8 cellular contexts compared by ENCODE assay signal in genomic region chr2:196750977-196751631, GRCh38. TPM values are rescaled to one million over a fixed set of nuclear protein-coding genes. Genes with fewer than 3 reads are reported as not detected.
A peak's percentile ranks its signal among the peaks of the same experiment; 100 is the strongest.
DNase-seq lines count a peak whose midpoint lies in the region; ATAC-seq, FAIRE-seq and TF ChIP-seq lines count a peak whose summit lies in the region.

No MANE protein-coding gene starts in this region.

- no peaks in the 10 kb centered on the region for H3K27me3 ChIP-seq in AG04450 (ENCODE audit: control insufficient read depth, insufficient read depth, low read length)

- CTCF ChIA-PET in AG04450 (lab: Charles Lee), result interaction anchor here (0.5 to 1.8 kb wide), 61 partner anchors 9 to 1027 kb away, joined by 3 to 49 read pairs (median 4); partner anchors contain the start of genes CCDC150, GTF3C3 and HECW2

- DNase-seq in AG04450 (ENCODE audit: low read depth, low spot score) (peak; percentile 44), GM18507 (ENCODE audit: extremely low spot score, insufficient read length, low read depth) (peak; percentile 30), NCI-H526 treated with DMSO at 0.1 percent for 48 hours (lab: John Stamatoyannopoulos, UW) (peak; percentile 9), mesothelial cell of epicardium (ENCODE audit: low spot score in 2 of 2, unreplicated experiment in 2 of 2) (peak; percentile 20 to 51)
- DNase-seq in activated CD4-positive, alpha-beta T cell treated with anti-CD3 and anti-CD28 coated beads, Interleukin-2, amount 50 U/mL, for 4 hours, result peak; percentile 44 to 61
- peak; percentile 49 to 69 (median 53) for DNase-seq in effector memory CD8-positive, alpha-beta T cell
- peak; percentile 79 for DNase-seq in stimulated activated CD8-positive, alpha-beta memory T cell treated with anti-CD3 and anti-CD28 coated beads, Interleukin-4, amount 100 ng/mL, for 48 hours

- peak; percentile 97 for ATAC-seq in HG02943 (IDR thresholded peaks at IDR 0.05; ENCODE audit: low read depth, unreplicated experiment)
- peak; percentile 89 for ATAC-seq in effector memory CD8-positive, alpha-beta T cell (replicated peaks)

- peaks cover 7 to 14% of the 10 kb centered on the region in 2 donors for H3K9me3 Mint-ChIP-seq in effector memory CD8-positive, alpha-beta T cell
- peaks cover 30% of the 10 kb centered on the region for H3K9me3 Mint-ChIP-seq in mesothelial cell of epicardium

- peaks cover 0 to 6% of the 10 kb centered on the region in 2 donors for H3K27me3 Mint-ChIP-seq in effector memory CD8-positive, alpha-beta T cell
- no peaks in the 10 kb centered on the region for H3K27me3 Mint-ChIP-seq in mesothelial cell of epicardium (ENCODE audit: low read depth)

- H3K4me1 Mint-ChIP-seq in effector memory CD8-positive, alpha-beta T cell (ENCODE audit: low read depth in 2 of 2), result peaks cover 0 to 9% of the 10 kb centered on the region in 2 donors
- peaks cover 17% of the 10 kb centered on the region for H3K4me1 Mint-ChIP-seq in mesothelial cell of epicardium

- no peaks in the 10 kb centered on the region for H3K36me3 Mint-ChIP-seq in effector memory CD8-positive, alpha-beta T cell (ENCODE audit: insufficient read depth)
- H3K36me3 Mint-ChIP-seq in mesothelial cell of epicardium, result peaks cover 30% of the 10 kb centered on the region

- FAIRE-seq in GM18507 (lab: Jason Lieb, UNC), result peak; percentile 93

- TF ChIP-seq CTCF in AG04450 (IDR thresholded peaks at IDR 0.05; ENCODE audit: low read depth, low read length), result peak; percentile 89
- TF ChIP-seq CTCF in mesothelial cell of epicardium (IDR thresholded peaks at IDR 0.05; ENCODE audit: unreplicated experiment), result no peak

- POLR2A ChIA-PET in AG04450 (lab: Yijun Ruan, JAX), result interaction anchor here (0.6 kb wide), 1 partner anchor 158 kb away, joined by 3 read pairs; the partner anchor contains the start of gene HECW2

- H3K27ac ChIP-seq in AG04450 (ENCODE audit: low read depth, low read length), result no peak overlapping the region

- H3K27ac Mint-ChIP-seq in effector memory CD8-positive, alpha-beta T cell, result no peak overlapping the region
- no peak overlapping the region for H3K27ac Mint-ChIP-seq in mesothelial cell of epicardium

- no peak overlapping the region for H3K4me3 Mint-ChIP-seq in effector memory CD8-positive, alpha-beta T cell
- no peak overlapping the region for H3K4me3 Mint-ChIP-seq in mesothelial cell of epicardium

- H3K4me3 ChIP-seq in AG04450 (ENCODE audit: low read depth, low read length), result no peak overlapping the region

- no peaks in the 10 kb centered on the region for H3K9me3 ChIP-seq in AG04450 (ENCODE audit: control insufficient read depth, insufficient read depth, low read length)

RNA-seq across cellular contexts. Expression of gene GTF3C3, which starts 48.4 kb away (rescaled TPM):
- 31.4 and 31.6 TPM in 2 replicates for polyA plus RNA-seq in AG04450 (2011; rRNA removed)
- polyA minus RNA-seq in AG04450 (2011; rRNA and poly(A)+ RNA removed), result 17.5 and 31.4 TPM in 2 replicates
- 52.6 to 56.7 TPM (median 54.4 TPM) in 3 replicates for total RNA-seq in mesothelial cell of epicardium

RNA-seq across cellular contexts. Expression of gene C2orf66, which starts 58.1 kb away (rescaled TPM):
- 0.05 TPM in 1 of 2 replicates, not detected in the other for polyA plus RNA-seq in AG04450 (2011; rRNA removed)
- not detected in 2 replicates for polyA minus RNA-seq in AG04450 (2011; rRNA and poly(A)+ RNA removed)
- 0.18 to 0.44 TPM (median 0.27 TPM) in 3 replicates for total RNA-seq in mesothelial cell of epicardium

Comparison
In these comparisons a context has a peak if more than half of its experiments do, and no peak if none do; other contexts are left out.
1. DNase-seq: peak in every context shown above with its lines; median percentile 79 in stimulated activated CD8-positive, alpha-beta memory T cell treated with anti-CD3 and anti-CD28 coated beads, Interleukin-4, amount 100 ng/mL, for 48 hours; 53 in effector memory CD8-positive, alpha-beta T cell; 52 in activated CD4-positive, alpha-beta T cell treated with anti-CD3 and anti-CD28 coated beads, Interleukin-2, amount 50 U/mL, for 4 hours; 44 in AG04450; 36 in mesothelial cell of epicardium; 30 in GM18507; 9 in NCI-H526 treated with DMSO at 0.1 percent for 48 hours.